ENCODE assay signal across 27 cellular contexts in genomic region chrX:129525162-129525561, GRCh38. TPM values are rescaled to one million over a fixed set of nuclear protein-coding genes. Genes with fewer than 3 reads are reported as not detected.
DNase-seq lines count a peak whose midpoint lies in the region; TF ChIP-seq lines count a peak whose summit lies in the region.
"Had no signal": no experiment of that assay in that cellular context is flagged by ENCODE, and none has a peak within 500 bp of the region (broad histone marks: within the 10 kb centered on the region; RNA-seq: fewer than 3 reads in every experiment).

No MANE protein-coding gene starts in this region.

- TF ChIP-seq CTCF in fibroblast of mammary gland (conservative IDR thresholded peaks at IDR 0.05; ENCODE audit: control insufficient read depth, insufficient read depth, low read depth, low read length) (no peak), progenitor cell of endocrine pancreas (IDR thresholded peaks at IDR 0.05; ENCODE audit: unreplicated experiment) (no peak)

- H3K4me1 Mint-ChIP-seq in progenitor cell of endocrine pancreas (ENCODE audit: low read depth): peaks cover 19% of the 10 kb centered on the region
- peaks cover 5% of the 10 kb centered on the region for H3K4me1 Mint-ChIP-seq in activated naive CD4-positive, alpha-beta T cell treated with anti-CD3 and anti-CD28 coated beads for 36 hours (ENCODE audit: low read depth)

- no peaks in the 10 kb centered on the region for H3K27me3 Mint-ChIP-seq in progenitor cell of endocrine pancreas
- no peaks in the 10 kb centered on the region for H3K27me3 Mint-ChIP-seq in activated naive CD4-positive, alpha-beta T cell treated with anti-CD3 and anti-CD28 coated beads for 36 hours (ENCODE audit: low read depth)
- H3K27me3 Mint-ChIP-seq: type B pancreatic cell had no signal

- H3K4me3 ChIP-seq in fibroblast of mammary gland (ENCODE audit: control insufficient read depth, low read depth, low read length): no peak overlapping the region
- H3K4me3 ChIP-seq: adrenal gland, body of pancreas, HAP-1, lower lobe of right lung had no signal

- no peaks in the 10 kb centered on the region for H3K9me3 Mint-ChIP-seq in progenitor cell of endocrine pancreas (ENCODE audit: low read depth)
- H3K9me3 Mint-ChIP-seq in activated naive CD4-positive, alpha-beta T cell treated with anti-CD3 and anti-CD28 coated beads for 36 hours: no peaks in the 10 kb centered on the region
- H3K9me3 Mint-ChIP-seq: activated T-cell treated with anti-CD3 and anti-CD28 coated beads, Interleukin-2, amount 50 U/mL, for 72 hours had no signal

- peak overlapping the region; percentile 45 for H3K27ac Mint-ChIP-seq in progenitor cell of endocrine pancreas
- H3K27ac Mint-ChIP-seq in activated naive CD4-positive, alpha-beta T cell treated with anti-CD3 and anti-CD28 coated beads for 36 hours: no peak overlapping the region
- H3K27ac Mint-ChIP-seq: activated CD4-positive, alpha-beta T cell treated with anti-CD3 and anti-CD28 coated beads, Interleukin-2, amount 10 ng/mL, durations not matched to agents 24 days and 14 days; activated T-cell treated with anti-CD3 and anti-CD28 coated beads, Interleukin-2, amount 50 U/mL, for 72 hours; B cell; CD8-positive, alpha-beta memory T cell had no signal

- intact Hi-C loops in activated naive CD4-positive, alpha-beta T cell treated with anti-CD3 and anti-CD28 coated beads for 36 hours (cut with micrococcal nuclease): no loop called here

- no peak overlapping the region for H3K4me3 Mint-ChIP-seq in progenitor cell of endocrine pancreas (ENCODE audit: low read depth)
- H3K4me3 Mint-ChIP-seq in activated naive CD4-positive, alpha-beta T cell treated with anti-CD3 and anti-CD28 coated beads for 36 hours: no peak overlapping the region
- H3K4me3 Mint-ChIP-seq: activated CD4-positive, alpha-beta T cell treated with anti-CD3 and anti-CD28 coated beads, Interleukin-2, amount 10 ng/mL, durations not matched to agents 24 days and 14 days; activated T-cell treated with anti-CD3 and anti-CD28 coated beads, Interleukin-2, amount 50 U/mL, for 72 hours had no signal

- H3K36me3 Mint-ChIP-seq in progenitor cell of endocrine pancreas (ENCODE audit: insufficient read depth): no peaks in the 10 kb centered on the region
- H3K36me3 Mint-ChIP-seq in activated naive CD4-positive, alpha-beta T cell treated with anti-CD3 and anti-CD28 coated beads for 36 hours (ENCODE audit: low read depth): no peaks in the 10 kb centered on the region
- H3K36me3 Mint-ChIP-seq: CD8-positive, alpha-beta memory T cell; type B pancreatic cell had no signal

- CTCF ChIA-PET in activated naive CD4-positive, alpha-beta T cell treated with anti-CD3 and anti-CD28 coated beads for 36 hours (lab: Charles Lee): no interaction called here

- DNase-seq in SIG-M5 treated with dmso at 0.1 percent for 504 hours (lab: John Stamatoyannopoulos, UW; ENCODE audit: unreplicated experiment) (peak; percentile 3), SIG-M5 (lab: John Stamatoyannopoulos, UW) (no peak), NCI-H2196 treated with DMSO at 0.1 percent for 48 hours (lab: John Stamatoyannopoulos, UW; ENCODE audit: unreplicated experiment) (peak; percentile 28), fibroblast of mammary gland (ENCODE audit: low read depth) (peak; percentile 30), progenitor cell of endocrine pancreas (ENCODE audit: low spot score, unreplicated experiment) (no peak), HCEC 1CT (no peak)
- DNase-seq in activated T-cell treated with anti-CD3 and anti-CD28 coated beads, Interleukin-2, amount 50 U/mL, for 48 hours: no peak
- no peak for DNase-seq in activated naive CD4-positive, alpha-beta T cell treated with anti-CD3 and anti-CD28 coated beads for 36 hours
- DNase-seq: activated CD4-positive, alpha-beta T cell treated with anti-CD3 and anti-CD28 coated beads, Interleukin-2, amount 10 ng/mL, durations not matched to agents 24 days and 14 days; activated naive CD4-positive, alpha-beta T cell; activated T-cell treated with anti-CD3 and anti-CD28 coated beads, Interleukin-2, amount 50 U/mL, for 72 hours; adrenal gland; CD8-positive, alpha-beta memory T cell; cerebellar nuclear complex; DMS79 treated with DMSO at 0.1 percent for 48 hours; KBM-7; lower lobe of right lung; NCI-H1417 treated with DMSO at 0.1 percent for 48 hours; NCI-H524 treated with DMSO at 0.1 percent for 48 hours; right cardiac atrium; stimulated activated CD4-positive, alpha-beta T cell treated with anti-CD3 and anti-CD28 coated beads, Interleukin-12 subunit alpha, Interleukin-12 subunit beta, amount 100 ng/mL, for 4 hours; stimulated activated CD4-positive, alpha-beta T cell treated with anti-CD3 and anti-CD28 coated beads, Interleukin-4, amount 100 ng/mL, for 1 hour; WERI-Rb-1 had no signal

RNA-seq across cellular contexts. Expression of gene SMARCA1, which starts 1.9 kb away (rescaled TPM):
- total RNA-seq in progenitor cell of endocrine pancreas: 183 TPM in 2 replicates
- total RNA-seq in activated naive CD4-positive, alpha-beta T cell treated with anti-CD3 and anti-CD28 coated beads for 36 hours: under 1 TPM; 0.36 to 0.44 TPM
- total RNA-seq: activated CD4-positive, alpha-beta T cell treated with anti-CD3 and anti-CD28 coated beads, Interleukin-2, amount 10 ng/mL, durations not matched to agents 24 days and 14 days had no signal

RNA-seq across cellular contexts. Expression of gene OCRL, which starts 14.9 kb away (rescaled TPM):
- total RNA-seq in progenitor cell of endocrine pancreas: 57.2 and 60.3 TPM in 2 replicates
- 1 to 10 TPM; 3.6 to 3.9 TPM for total RNA-seq in activated naive CD4-positive, alpha-beta T cell treated with anti-CD3 and anti-CD28 coated beads for 36 hours

Comparison
In these comparisons a context has a peak if more than half of its experiments do, and no peak if none do; other contexts are left out.
1. DNase-seq: peak in SIG-M5 treated with dmso at 0.1 percent for 504 hours (single experiment), NCI-H2196 treated with DMSO at 0.1 percent for 48 hours (single experiment) and fibroblast of mammary gland (single experiment); none in SIG-M5 (single experiment), progenitor cell of endocrine pancreas (single experiment), activated T-cell treated with anti-CD3 and anti-CD28 coated beads, Interleukin-2, amount 50 U/mL, for 48 hours (0 of 2), HCEC 1CT (single experiment) and activated naive CD4-positive, alpha-beta T cell treated with anti-CD3 and anti-CD28 coated beads for 36 hours (single experiment).
2. RNA of gene SMARCA1, which starts 1.9 kb away (total RNA-seq): 183 TPM in progenitor cell of endocrine pancreas; 0.36 to 0.44 TPM in activated naive CD4-positive, alpha-beta T cell treated with anti-CD3 and anti-CD28 coated beads for 36 hours; every median in the first group is over 100 times any median in the second.
3. RNA of gene OCRL, which starts 14.9 kb away (total RNA-seq): 57.2 to 60.3 TPM in progenitor cell of endocrine pancreas; 3.6 to 3.9 TPM in activated naive CD4-positive, alpha-beta T cell treated with anti-CD3 and anti-CD28 coated beads for 36 hours; every median in the first group is over 10 times any median in the second.